32 cellular contexts compared by ENCODE assay signal in genomic region chr6:52136934-52137467, GRCh38. TPM values are rescaled to one million over a fixed set of nuclear protein-coding genes. Genes with fewer than 3 reads are reported as not detected.
"Had no signal": no experiment of that assay in that cellular context is flagged by ENCODE, and none has a peak within 500 bp of the region (broad histone marks: within the 10 kb centered on the region; RNA-seq: fewer than 3 reads in every experiment).

No MANE protein-coding gene starts in this region.

- H3K36me3 Mint-ChIP-seq: naive B cell had no signal

- DNase-seq: activated CD4-positive, alpha-beta T cell treated with anti-CD3 and anti-CD28 coated beads for 48 hours; activated CD4-positive, alpha-beta T cell treated with anti-CD3 and anti-CD28 coated beads, Interleukin-2, amount 50 U/mL, for 48 hours; activated CD8-positive, alpha-beta memory T cell treated with anti-CD3 and anti-CD28 coated beads, Interleukin-2, amount 50 U/mL, for 4 hours; activated gamma-delta T cell treated with Interleukin-2 at 50 U/mL for 16 hours; activated naive CD4-positive, alpha-beta T cell treated with anti-CD3 and anti-CD28 coated beads, Interleukin-2, amount 50 U/mL, for 16 hours; activated T-cell treated with anti-CD3 and anti-CD28 coated beads, Interleukin-2, amount 50 U/mL, for 1 hour; amniotic stem cell; brain microvascular endothelial cell; cortex of kidney; foreskin melanocyte; left lung; lower lobe of right lung; mucosa of descending colon; naive B cell; ovary; retina; spleen; stimulated activated naive CD4-positive, alpha-beta T cell; T-helper 9 cell had no signal

- H3K27ac ChIP-seq: brain microvascular endothelial cell, left lung, lower lobe of right lung, ovary, spleen, tibial nerve, VCaP had no signal

- H3K4me3 ChIP-seq: left lung, lower lobe of right lung, mucosa of descending colon, ovary, spleen, tibial nerve had no signal

- H3K27ac Mint-ChIP-seq: naive B cell; progenitor cell of endocrine pancreas; T-helper 1 cell treated with Interleukin-12 subunit alpha and Interleukin-12 subunit beta and Interleukin-4 antibody, amounts not matched to agents 30 μg/mL and 1 μg/mL, for 36 hours had no signal

- H3K4me1 ChIP-seq: left lung, lower lobe of right lung, spleen had no signal

- H3K4me3 Mint-ChIP-seq: naive B cell; T-helper 1 cell treated with Interleukin-12 subunit alpha and Interleukin-12 subunit beta and Interleukin-4 antibody, amounts not matched to agents 30 μg/mL and 1 μg/mL, for 36 hours had no signal

- H3K9me3 Mint-ChIP-seq: naive B cell; T-helper 1 cell treated with Interleukin-12 subunit alpha and Interleukin-12 subunit beta and Interleukin-4 antibody, amounts not matched to agents 30 μg/mL and 1 μg/mL, for 36 hours had no signal

- H3K4me1 Mint-ChIP-seq: naive B cell had no signal

- H3K27me3 Mint-ChIP-seq: naive B cell had no signal

- H3K36me3 ChIP-seq: brain microvascular endothelial cell, left lung, lower lobe of right lung, ovary, spleen, tibial nerve had no signal

- H3K27me3 ChIP-seq: brain microvascular endothelial cell, ovary, spleen had no signal

- H3K9me3 ChIP-seq: left lung, lower lobe of right lung, mucosa of descending colon, ovary, spleen, tibial nerve had no signal

RNA-seq across cellular contexts. Expression of gene IL17A, which starts 49.2 kb away (rescaled TPM):
- total RNA-seq: astrocyte, chondrocyte, esophagus mucosa, left lung, lower lobe of right lung, mesenteric fat pad, mucosa of descending colon, ovary, progenitor cell of endocrine pancreas, sciatic nerve, spleen, temporal lobe, tibial nerve, urinary bladder had no signal
- polyA plus RNA-seq: neural cell, ovary, spleen, urinary bladder had no signal

RNA-seq across cellular contexts. Expression of gene PKHD1, which starts 49.6 kb away (rescaled TPM):
- total RNA-seq: activated CD8-positive, alpha-beta memory T cell treated with anti-CD3 and anti-CD28 coated beads for 36 hours; chondrocyte; mesenteric fat pad; spleen had no signal
- polyA plus RNA-seq: neural cell, spleen had no signal
